18 cellular contexts compared by ENCODE assay signal in genomic region chr16:13594798-13595197, GRCh38.
"Had no signal": no experiment of that assay in that cellular context is flagged by ENCODE, and none has a peak within 500 bp of the region (broad histone marks: within the 10 kb centered on the region; RNA-seq: fewer than 3 reads in every experiment).

No MANE protein-coding gene starts in this region.

- H3K36me3 Mint-ChIP-seq: activated CD8-positive, alpha-beta memory T cell treated with anti-CD3 and anti-CD28 coated beads, Interleukin-2, amount 10 ng/mL, durations not matched to agents 7 days and 5 days; activated naive CD4-positive, alpha-beta T cell treated with anti-CD3 and anti-CD28 coated beads, Interleukin-2, amount 50 U/mL, for 24 hours; T-cell; type B pancreatic cell had no signal

- H3K27ac Mint-ChIP-seq: activated CD8-positive, alpha-beta memory T cell treated with anti-CD3 and anti-CD28 coated beads, Interleukin-2, amount 10 ng/mL, durations not matched to agents 7 days and 5 days; activated naive CD4-positive, alpha-beta T cell treated with anti-CD3 and anti-CD28 coated beads, Interleukin-2, amount 50 U/mL, for 24 hours; naive thymus-derived CD8-positive, alpha-beta T cell; stimulated activated naive CD8-positive, alpha-beta T cell treated with anti-CD3 and anti-CD28 coated beads, Interleukin-15, amount 100 ng/mL, for 72 hours; T-cell; type B pancreatic cell had no signal

- DNase-seq: activated CD4-positive, alpha-beta T cell treated with anti-CD3 and anti-CD28 coated beads for 1 hour; activated CD4-positive, alpha-beta T cell treated with anti-CD3 and anti-CD28 coated beads, Interleukin-2, amount 50 U/mL, for 4 hours; activated CD8-positive, alpha-beta memory T cell treated with anti-CD3 and anti-CD28 coated beads, Interleukin-2, amount 10 ng/mL, durations not matched to agents 7 days and 5 days; activated T-cell treated with anti-CD3 and anti-CD28 coated beads, Interleukin-2, amount 50 U/mL, for 1 hour; adrenal gland; esophagus squamous epithelium; glutamatergic neuron; hypothalamus; left ventricle myocardium inferior; naive thymus-derived CD8-positive, alpha-beta T cell; sigmoid colon; stimulated activated CD4-positive, alpha-beta T cell treated with anti-CD3 and anti-CD28 coated beads, Interleukin-1b, Interleukin-23, amount 100 ng/mL, for 48 hours; stimulated activated naive CD8-positive, alpha-beta T cell treated with anti-CD3 and anti-CD28 coated beads, Interleukin-15, amount 100 ng/mL, for 72 hours; T-cell; T-helper 9 cell had no signal

- H3K9me3 Mint-ChIP-seq: activated naive CD4-positive, alpha-beta T cell treated with anti-CD3 and anti-CD28 coated beads, Interleukin-2, amount 50 U/mL, for 24 hours had no signal

- H3K27ac ChIP-seq: adrenal gland, cardiac muscle cell, esophagus squamous epithelium, left ventricle myocardium inferior, sigmoid colon had no signal

- H3K4me1 Mint-ChIP-seq: activated CD8-positive, alpha-beta memory T cell treated with anti-CD3 and anti-CD28 coated beads, Interleukin-2, amount 10 ng/mL, durations not matched to agents 7 days and 5 days; activated naive CD4-positive, alpha-beta T cell treated with anti-CD3 and anti-CD28 coated beads, Interleukin-2, amount 50 U/mL, for 24 hours; naive thymus-derived CD8-positive, alpha-beta T cell; stimulated activated naive CD8-positive, alpha-beta T cell treated with anti-CD3 and anti-CD28 coated beads, Interleukin-15, amount 100 ng/mL, for 72 hours; T-cell had no signal

- ATAC-seq: activated CD8-positive, alpha-beta memory T cell treated with anti-CD3 and anti-CD28 coated beads, Interleukin-2, amount 10 ng/mL, durations not matched to agents 7 days and 5 days; naive thymus-derived CD8-positive, alpha-beta T cell; stimulated activated naive CD8-positive, alpha-beta T cell treated with anti-CD3 and anti-CD28 coated beads, Interleukin-15, amount 100 ng/mL, for 72 hours; T-cell had no signal

- H3K4me1 ChIP-seq: adrenal gland, esophagus squamous epithelium, left ventricle myocardium inferior, sigmoid colon had no signal

- H3K4me3 ChIP-seq: adrenal gland, cardiac muscle cell, esophagus squamous epithelium, left ventricle myocardium inferior, sigmoid colon had no signal

- H3K36me3 ChIP-seq: adrenal gland, cardiac muscle cell, esophagus squamous epithelium, left ventricle myocardium inferior, sigmoid colon had no signal

- H3K9me3 ChIP-seq: adrenal gland, esophagus squamous epithelium, left ventricle myocardium inferior had no signal

- H3K27me3 Mint-ChIP-seq: activated CD8-positive, alpha-beta memory T cell treated with anti-CD3 and anti-CD28 coated beads, Interleukin-2, amount 10 ng/mL, durations not matched to agents 7 days and 5 days; stimulated activated naive CD8-positive, alpha-beta T cell treated with anti-CD3 and anti-CD28 coated beads, Interleukin-15, amount 100 ng/mL, for 72 hours; T-cell; type B pancreatic cell had no signal

- H3K4me3 Mint-ChIP-seq: activated CD8-positive, alpha-beta memory T cell treated with anti-CD3 and anti-CD28 coated beads, Interleukin-2, amount 10 ng/mL, durations not matched to agents 7 days and 5 days; activated naive CD4-positive, alpha-beta T cell treated with anti-CD3 and anti-CD28 coated beads, Interleukin-2, amount 50 U/mL, for 24 hours; naive thymus-derived CD8-positive, alpha-beta T cell; stimulated activated naive CD8-positive, alpha-beta T cell treated with anti-CD3 and anti-CD28 coated beads, Interleukin-15, amount 100 ng/mL, for 72 hours; T-cell; type B pancreatic cell had no signal

- H3K27me3 ChIP-seq: adrenal gland, cardiac muscle cell, esophagus squamous epithelium, sigmoid colon had no signal
